22 cellular contexts compared by ENCODE assay signal in the genomic region with DNA sequence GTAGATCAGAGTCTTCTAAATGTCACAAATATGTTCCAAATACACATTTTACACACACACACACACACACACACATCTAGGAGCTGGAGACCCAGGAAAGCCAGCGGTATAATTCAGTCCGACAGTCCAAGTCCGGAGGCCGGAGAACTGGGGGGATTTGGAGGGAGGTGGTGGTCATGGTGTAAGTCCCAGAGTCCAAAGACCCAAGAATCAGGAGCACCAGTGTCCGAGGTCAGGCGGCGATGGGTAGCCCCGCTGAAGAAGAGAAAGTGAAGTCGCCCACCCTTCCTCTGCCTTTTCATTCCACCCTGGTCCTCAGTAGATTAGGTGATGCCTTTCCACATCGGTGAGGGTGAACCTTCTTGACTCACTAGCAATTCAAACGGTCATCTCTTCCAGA.
"Had no signal": no experiment of that assay in that cellular context is flagged by ENCODE, and none has a peak within 500 bp of the region (broad histone marks: within the 10 kb centered on the region; RNA-seq: fewer than 3 reads in every experiment).

No MANE protein-coding gene starts in this region.

- DNase-seq: activated CD4-positive, alpha-beta memory T cell treated with anti-CD3 and anti-CD28 coated beads, Interleukin-2, amount 10 ng/mL, durations not matched to agents 7 days and 5 days; activated CD4-positive, alpha-beta T cell treated with anti-CD3 and anti-CD28 coated beads for 36 hours; activated CD4-positive, alpha-beta T cell treated with anti-CD3 and anti-CD28 coated beads, Interleukin-2, amount 50 U/mL, for 1 hour; activated naive CD4-positive, alpha-beta T cell; activated T-cell treated with anti-CD3 and anti-CD28 coated beads, Interleukin-2, amount 50 U/mL, for 72 hours; caudate nucleus; MG63; MV-4-11; NCI-H1092 treated with DMSO at 0.1 percent for 48 hours; NCI-H1436; NCI-H1694 treated with DMSO at 0.1 percent for 48 hours; NCI-H2029 treated with DMSO at 0.1 percent for 48 hours; NCI-H345; NCI-H510A; NCI-H526 treated with DMSO at 0.1 percent for 48 hours; NCI-H82; RPMI8226; T-helper 1 cell had no signal

- H3K27ac ChIP-seq: breast epithelium, SK-N-MC, VCaP had no signal

- H3K27me3 ChIP-seq: breast epithelium, MG63 had no signal

- H3K36me3 ChIP-seq: breast epithelium, MG63 had no signal

- H3K9me3 ChIP-seq: breast epithelium, MG63 had no signal

- H3K4me3 ChIP-seq: breast epithelium, MG63, SK-N-MC had no signal

- ATAC-seq: activated CD4-positive, alpha-beta T cell treated with anti-CD3 and anti-CD28 coated beads for 36 hours; activated T-cell treated with anti-CD3 and anti-CD28 coated beads, Interleukin-2, amount 50 U/mL, for 72 hours; Right ventricle myocardium inferior had no signal
